ENCODE assay signal across 9 cellular contexts in the genomic region with DNA sequence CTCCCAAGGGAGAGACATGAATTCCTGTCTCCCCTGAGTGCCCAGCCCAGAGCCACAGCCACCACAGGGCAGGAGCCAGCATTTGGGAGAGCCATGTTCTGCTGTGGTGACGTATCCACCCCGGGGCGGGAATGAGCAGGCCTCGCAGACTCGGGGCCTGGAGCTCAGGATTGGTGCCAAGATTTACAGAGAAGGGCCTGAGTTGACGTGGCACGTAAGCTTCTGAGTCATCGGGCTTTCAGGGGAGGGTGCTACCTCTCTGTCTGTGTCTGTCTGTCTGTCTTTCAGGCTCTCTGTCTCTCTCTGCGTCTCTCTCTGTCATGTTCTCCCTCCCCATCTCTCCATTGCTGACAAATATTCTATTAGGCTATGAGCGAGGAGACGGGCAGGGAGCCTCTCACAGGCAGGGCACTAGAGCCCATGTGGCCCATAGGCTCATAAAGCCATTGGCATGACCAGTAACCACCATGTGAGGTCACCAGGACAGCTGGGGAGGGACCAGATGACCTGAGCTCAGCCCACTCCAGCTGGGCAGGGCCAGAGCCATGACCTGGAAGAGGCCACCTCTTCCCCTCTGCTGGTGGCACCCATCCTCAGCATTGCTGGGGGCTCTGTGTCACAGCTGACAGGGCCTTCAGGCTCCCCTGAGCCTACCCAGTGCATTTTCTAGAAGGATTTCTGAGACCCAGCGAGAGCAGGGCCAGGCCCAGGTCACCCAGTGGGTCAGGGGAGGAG.
DNase-seq lines count a peak whose midpoint lies in the region; ATAC-seq and TF ChIP-seq lines count a peak whose summit lies in the region.
"Had no signal": no experiment of that assay in that cellular context is flagged by ENCODE, and none has a peak within 500 bp of the region (broad histone marks: within the 10 kb centered on the region; RNA-seq: fewer than 3 reads in every experiment).

No MANE protein-coding gene starts in this region.

- no peak overlapping the region for H3K4me3 Mint-ChIP-seq in stimulated activated naive CD8-positive, alpha-beta T cell treated with anti-CD3 and anti-CD28 coated beads, Interleukin-15, amount 100 ng/mL, for 72 hours
- H3K4me3 Mint-ChIP-seq: activated T-cell treated with anti-CD3 and anti-CD28 coated beads, Interleukin-2, amount 50 U/mL, for 72 hours had no signal

- H3K4me1 ChIP-seq in right cardiac atrium (ENCODE audit: control insufficient read depth, insufficient read depth, low read length), result no peaks in the 10 kb centered on the region
- peaks cover 14% of the 10 kb centered on the region for H3K4me1 ChIP-seq in testis
- H3K4me1 ChIP-seq in MM.1S (ENCODE audit: low read length), result no peaks in the 10 kb centered on the region

- no peak overlapping the region for H2AFZ ChIP-seq in MM.1S (ENCODE audit: low read length)

- peaks cover 7% of the 10 kb centered on the region for H3K27me3 Mint-ChIP-seq in stimulated activated naive CD8-positive, alpha-beta T cell treated with anti-CD3 and anti-CD28 coated beads, Interleukin-15, amount 100 ng/mL, for 72 hours

- H3K9ac ChIP-seq in MM.1S (ENCODE audit: low read length), result no peak overlapping the region

- H3K27ac ChIP-seq in right cardiac atrium (ENCODE audit: low read length) (no peak overlapping the region), testis (no peak overlapping the region), MM.1S (ENCODE audit: low read length) (no peak overlapping the region)

- TF ChIP-seq CTCF in testis (IDR thresholded peaks at IDR 0.05) (no peak), MM.1S (IDR thresholded peaks at IDR 0.05; ENCODE audit: low read length) (no peak)

- no peaks in the 10 kb centered on the region for H3K9me2 ChIP-seq in MM.1S (replicated peaks; ENCODE audit: insufficient read depth, low read length)

- H3K36me3 ChIP-seq in testis (ENCODE audit: low read depth, missing control alignments), result no peaks in the 10 kb centered on the region
- no peaks in the 10 kb centered on the region for H3K36me3 ChIP-seq in MM.1S (replicated peaks; ENCODE audit: insufficient read depth, low read length)

- no peak overlapping the region for H3K4me2 ChIP-seq in MM.1S (ENCODE audit: low read depth, low read length)

- peak; percentile 63 for ATAC-seq in HG03439 (IDR thresholded peaks at IDR 0.05; ENCODE audit: unreplicated experiment)
- peak; percentile 57 to 87 for ATAC-seq in right cardiac atrium
- no peak for ATAC-seq in stimulated activated naive CD8-positive, alpha-beta T cell treated with anti-CD3 and anti-CD28 coated beads, Interleukin-15, amount 100 ng/mL, for 72 hours
- no peak for ATAC-seq in HG03457 (IDR thresholded peaks at IDR 0.05; ENCODE audit: unreplicated experiment)

- no peak for TF ChIP-seq POLR2A in testis (IDR thresholded peaks at IDR 0.05)

- H3K27me3 ChIP-seq in right cardiac atrium (ENCODE audit: control insufficient read depth, insufficient read depth) (no peaks in the 10 kb centered on the region), testis (no peaks in the 10 kb centered on the region), MM.1S (replicated peaks; ENCODE audit: insufficient read depth, low read length) (peaks cover 99% of the 10 kb centered on the region)

- 41% methylated on average over 12 of the region's 12 CpGs for WGBS in right cardiac atrium
- WGBS in testis, 2 donors, result 65 to 73% methylated on average over 8 to 12 of the region's 12 CpGs

- H3K79me2 ChIP-seq in MM.1S (ENCODE audit: low read length), result no peaks in the 10 kb centered on the region

- H3K9me3 ChIP-seq in right cardiac atrium (ENCODE audit: control insufficient read depth, low read length) (no peaks in the 10 kb centered on the region), testis (no peaks in the 10 kb centered on the region), MM.1S (replicated peaks; ENCODE audit: insufficient read depth, low read length) (no peaks in the 10 kb centered on the region)

- H3K4me1 Mint-ChIP-seq in stimulated activated naive CD8-positive, alpha-beta T cell treated with anti-CD3 and anti-CD28 coated beads, Interleukin-15, amount 100 ng/mL, for 72 hours, result no peaks in the 10 kb centered on the region

- H4K20me1 ChIP-seq in MM.1S (ENCODE audit: insufficient read depth, low read length), result no peaks in the 10 kb centered on the region

- peak; percentile 96 for DNase-seq in amniotic epithelial cell (ENCODE audit: low read depth)
- peak; percentile 77 to 87 (median 84) for DNase-seq in right cardiac atrium
- DNase-seq in testis, result peak; percentile 47
- DNase-seq in cerebellum (ENCODE audit: low spot score), result no peak
- no peak for DNase-seq in stimulated activated naive CD8-positive, alpha-beta T cell treated with anti-CD3 and anti-CD28 coated beads, Interleukin-15, amount 100 ng/mL, for 72 hours
- DNase-seq in MM.1S, result no peak

- no peak overlapping the region for H3K27ac Mint-ChIP-seq in stimulated activated naive CD8-positive, alpha-beta T cell treated with anti-CD3 and anti-CD28 coated beads, Interleukin-15, amount 100 ng/mL, for 72 hours
- H3K27ac Mint-ChIP-seq: activated T-cell treated with anti-CD3 and anti-CD28 coated beads, Interleukin-2, amount 50 U/mL, for 72 hours had no signal

- H3F3A ChIP-seq in MM.1S (ENCODE audit: insufficient read depth, low read length), result no peaks in the 10 kb centered on the region

- no peaks in the 10 kb centered on the region for H3K9me3 Mint-ChIP-seq in stimulated activated naive CD8-positive, alpha-beta T cell treated with anti-CD3 and anti-CD28 coated beads, Interleukin-15, amount 100 ng/mL, for 72 hours
- H3K9me3 Mint-ChIP-seq: activated T-cell treated with anti-CD3 and anti-CD28 coated beads, Interleukin-2, amount 50 U/mL, for 72 hours had no signal

- no peak overlapping the region for H3K4me3 ChIP-seq in right cardiac atrium (ENCODE audit: low read length)
- H3K4me3 ChIP-seq in testis, result no peak overlapping the region
- H3K4me3 ChIP-seq in MM.1S (ENCODE audit: low read length), result no peak overlapping the region

- intact Hi-C loops in right cardiac atrium (cut with DNase I), result no loop called here
- intact Hi-C loops in testis (cut with DNase I; ENCODE audit: low total_unique reads), result no loop called here

Comparison
In these comparisons a context has a peak if more than half of its experiments do, and no peak if none do; other contexts are left out.
1. ATAC-seq: peak in HG03439 (single experiment) and right cardiac atrium (2 of 2); none in stimulated activated naive CD8-positive, alpha-beta T cell treated with anti-CD3 and anti-CD28 coated beads, Interleukin-15, amount 100 ng/mL, for 72 hours (single experiment) and HG03457 (single experiment).
2. DNase-seq: peak in amniotic epithelial cell (single experiment), right cardiac atrium (3 of 3) and testis (single experiment); none in cerebellum (single experiment), stimulated activated naive CD8-positive, alpha-beta T cell treated with anti-CD3 and anti-CD28 coated beads, Interleukin-15, amount 100 ng/mL, for 72 hours (0 of 2) and MM.1S (single experiment).